13 cellular contexts compared by ENCODE assay signal in the genomic region with DNA sequence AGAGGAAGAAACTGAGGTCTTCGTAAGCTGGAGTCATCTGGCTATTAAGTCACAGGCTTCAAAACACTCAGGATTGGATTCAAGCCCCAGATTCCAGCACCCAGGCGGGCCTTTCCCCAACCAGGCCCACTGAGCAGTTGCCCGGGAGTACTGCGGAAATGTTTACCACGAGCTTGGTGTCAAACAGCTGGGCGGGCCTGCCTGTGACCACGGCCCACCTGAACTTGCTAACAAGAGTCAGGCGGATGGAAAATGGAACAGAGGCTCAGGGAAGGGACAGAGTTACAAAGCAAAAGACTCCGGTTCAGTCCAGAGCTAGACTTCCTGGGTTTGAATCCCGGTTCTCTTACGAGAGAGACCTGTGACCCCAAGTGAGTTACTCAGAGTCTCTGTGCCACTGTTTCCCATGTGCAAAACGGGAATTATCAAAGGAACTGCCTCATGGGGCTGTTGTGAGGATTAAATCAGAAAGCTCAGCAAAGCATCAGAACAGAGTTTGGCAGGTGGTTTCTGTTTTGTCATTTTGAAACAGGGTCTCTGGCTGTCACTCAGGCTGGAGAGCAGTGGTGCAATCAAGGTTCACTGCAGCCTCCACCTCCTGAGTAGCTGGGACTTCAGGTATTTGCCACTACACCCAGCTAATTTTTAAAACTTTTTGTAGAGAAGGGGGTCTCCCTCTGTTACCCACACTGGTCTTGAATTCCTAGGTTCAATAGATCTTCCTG. TPM values are rescaled to one million over a fixed set of nuclear protein-coding genes. Genes with fewer than 3 reads are reported as not detected.
DNase-seq lines count a peak whose midpoint lies in the region; ATAC-seq lines count a peak whose summit lies in the region.
"Had no signal": no experiment of that assay in that cellular context is flagged by ENCODE, and none has a peak within 500 bp of the region (broad histone marks: within the 10 kb centered on the region; RNA-seq: fewer than 3 reads in every experiment).

No MANE protein-coding gene starts in this region.

- no peak overlapping the region for H3K4me3 Mint-ChIP-seq in T-cell

- no peaks in the 10 kb centered on the region for H3K4me1 Mint-ChIP-seq in T-cell

- CTCF ChIA-PET in T-cell (lab: Charles Lee): no interaction called here

- ATAC-seq in GM18867 (IDR thresholded peaks at IDR 0.05; ENCODE audit: unreplicated experiment) (peak; percentile 81), GM21447 (IDR thresholded peaks at IDR 0.05; ENCODE audit: unreplicated experiment) (peak; percentile 86), HG03108 (IDR thresholded peaks at IDR 0.05; ENCODE audit: unreplicated experiment) (peak; percentile 76), left colon (no peak), T-cell (replicated peaks in 1 of 4) (no peak)

- peak; percentile 59 for DNase-seq in myocyte (ENCODE audit: low read depth)
- DNase-seq in left colon: no peak
- no peak for DNase-seq in DMS153 treated with DMSO at 0.1 percent for 48 hours (lab: John Stamatoyannopoulos, UW; ENCODE audit: unreplicated experiment)
- no peak for DNase-seq in NCI-H524 treated with DMSO at 0.1 percent for 48 hours (lab: John Stamatoyannopoulos, UW)
- no peak for DNase-seq in T-cell
- DNase-seq: DMS153, H7, kidney glomerular epithelial cell, NCI-H748 treated with DMSO at 0.1 percent for 48 hours had no signal

- POLR2A ChIA-PET in T-cell (lab: Charles Lee): no interaction called here

- H3K27ac Mint-ChIP-seq in T-cell: no peak overlapping the region

- intact Hi-C loops in left colon (cut with DNase I, micrococcal nuclease): no loop called here

- H3K9me3 Mint-ChIP-seq in T-cell: no peaks in the 10 kb centered on the region

- peaks cover 0 to 7% of the 10 kb centered on the region in 2 donors for H3K27me3 Mint-ChIP-seq in T-cell

- peaks cover 6% of the 10 kb centered on the region for H3K36me3 Mint-ChIP-seq in T-cell

RNA-seq across cellular contexts. Expression of gene TFCP2L1, which starts 49.0 kb away (rescaled TPM):
- total RNA-seq in myocyte: under 0.01 TPM in 1 of 2 replicates, not detected in the other
- polyA plus RNA-seq in myocyte (2012): not detected
- 100 to 1,000 TPM; 106 to 149 TPM for total RNA-seq in left colon
- 1 to 10 TPM in 1 of 5 donors, under 1 TPM in 4; 0.18 to 1.0 (median 0.70) TPM for total RNA-seq in T-cell
- total RNA-seq: cardiac muscle cell had no signal

Comparison
In these comparisons a context has a peak if more than half of its experiments do, and no peak if none do; other contexts are left out.
1. ATAC-seq: peak in GM18867 (single experiment), GM21447 (single experiment) and HG03108 (single experiment); none in left colon (single experiment) and T-cell (0 of 4).
2. RNA of gene TFCP2L1, which starts 49.0 kb away (total RNA-seq): 106 to 149 TPM in left colon; 0.18 to 1.0 TPM in T-cell and under 0.01 TPM in myocyte; every median in the first group is over 10 times any median in the second.